8 cellular contexts compared by ENCODE assay signal in genomic region chr19:50329146-50329925, GRCh38. TPM values are rescaled to one million over a fixed set of nuclear protein-coding genes. Genes with fewer than 3 reads are reported as not detected.
DNase-seq lines count a peak whose midpoint lies in the region; ATAC-seq and TF ChIP-seq lines count a peak whose summit lies in the region.

KCNC3 (minus strand) TSS chr19:50329377; CDS start chr19:50329082, 295 bp downstream.

- peak; percentile 40 for ATAC-seq in GM21619 (IDR thresholded peaks at IDR 0.05; ENCODE audit: unreplicated experiment)
- peak; percentile 70 to 73 for ATAC-seq in activated naive CD4-positive, alpha-beta T cell treated with anti-CD3 and anti-CD28 coated beads, Interleukin-2, amount 50 U/mL, for 72 hours

- peak within 1 kb of the TSS; percentile 40 to 95 for H3K27ac Mint-ChIP-seq in activated naive CD4-positive, alpha-beta T cell treated with anti-CD3 and anti-CD28 coated beads, Interleukin-2, amount 50 U/mL, for 72 hours

- H3K27ac ChIP-seq in osteoblast (ENCODE audit: low read depth, low read length), result no peak within 1 kb of the TSS
- H3K27ac ChIP-seq in temporal lobe (ENCODE audit: low read depth, low read length), result peak within 1 kb of the TSS; percentile 87

- H3K4me1 ChIP-seq in osteoblast (ENCODE audit: insufficient read depth, low read length), result peaks cover 9% of the 10 kb centered on the region

- peaks cover 60% of the 10 kb centered on the region for H3K27me3 ChIP-seq in osteoblast (ENCODE audit: insufficient read depth, low read length)

- H3K79me2 ChIP-seq in osteoblast (ENCODE audit: insufficient read depth, low read length), result no peaks in the 10 kb centered on the region

- H3K4me3 ChIP-seq in osteoblast (ENCODE audit: insufficient read depth, low read length), result peak within 1 kb of the TSS; percentile 44

- no peak for TF ChIP-seq CTCF in osteoblast (IDR thresholded peaks at IDR 0.05; ENCODE audit: extremely low read depth, low read depth, low read length)

- no peaks in the 10 kb centered on the region for H3K9me3 ChIP-seq in osteoblast (ENCODE audit: low read depth, low read length)

- H4K20me1 ChIP-seq in osteoblast (ENCODE audit: insufficient read depth, low read length), result no peaks in the 10 kb centered on the region

- peak within 1 kb of the TSS; percentile 69 for H3K4me2 ChIP-seq in osteoblast (ENCODE audit: insufficient read depth, low read length)

- H3K36me3 ChIP-seq in osteoblast (ENCODE audit: insufficient read depth, low read length), result no peaks in the 10 kb centered on the region

- peak within 1 kb of the TSS; percentile 56 for H2AFZ ChIP-seq in osteoblast (ENCODE audit: low read length)

- peaks cover 33 to 49% of the 10 kb centered on the region in 2 donors for H3K36me3 Mint-ChIP-seq in activated naive CD4-positive, alpha-beta T cell treated with anti-CD3 and anti-CD28 coated beads, Interleukin-2, amount 50 U/mL, for 72 hours

- H3K9me3 Mint-ChIP-seq in activated naive CD4-positive, alpha-beta T cell treated with anti-CD3 and anti-CD28 coated beads, Interleukin-2, amount 50 U/mL, for 72 hours, result peaks cover 0 to 9% of the 10 kb centered on the region in 2 donors

- DNase-seq in DMS153 (lab: John Stamatoyannopoulos, UW) (peak; percentile 100), M059J (ENCODE audit: low read depth) (peak; percentile 83), SIG-M5 treated with dmso at 0.1 percent for 504 hours (lab: John Stamatoyannopoulos, UW; ENCODE audit: unreplicated experiment) (peak; percentile 99), glomerular visceral epithelial cell (ENCODE audit: extremely low spot score) (peak; percentile 96), osteoblast (ENCODE audit: insufficient read length, low spot score, missing footprints) (peak; percentile 100)
- DNase-seq in activated naive CD4-positive, alpha-beta T cell treated with anti-CD3 and anti-CD28 coated beads, Interleukin-2, amount 50 U/mL, for 72 hours (ENCODE audit: low spot score in 2 of 2), result peak; percentile 88 to 94

RNA-seq across cellular contexts. Expression of gene KCNC3, which starts in this region (rescaled TPM):
- not detected in 2 replicates for total RNA-seq in M059J (2014; rRNA removed; shearing (Covaris generic))
- total RNA-seq in activated naive CD4-positive, alpha-beta T cell treated with anti-CD3 and anti-CD28 coated beads, Interleukin-2, amount 50 U/mL, for 72 hours, result 10 to 100 TPM in 1 of 2 donors, 1 to 10 TPM in 1; 5.1 to 24.1 TPM
- total RNA-seq in osteoblast (under 0.01 TPM in 1 of 2 replicates, not detected in the other), temporal lobe (2.2 TPM)

Comparison
In these comparisons a context has a peak if more than half of its experiments do, and no peak if none do; other contexts are left out.
1. Peak in DNase-seq in M059J; RNA of the gene not detected or under 1 TPM.
2. Peak in DNase-seq, H3K4me3 ChIP-seq and H3K4me2 ChIP-seq in osteoblast; RNA of the gene not detected or under 1 TPM.